ENCODE assay signal across 30 cellular contexts in the genomic region with DNA sequence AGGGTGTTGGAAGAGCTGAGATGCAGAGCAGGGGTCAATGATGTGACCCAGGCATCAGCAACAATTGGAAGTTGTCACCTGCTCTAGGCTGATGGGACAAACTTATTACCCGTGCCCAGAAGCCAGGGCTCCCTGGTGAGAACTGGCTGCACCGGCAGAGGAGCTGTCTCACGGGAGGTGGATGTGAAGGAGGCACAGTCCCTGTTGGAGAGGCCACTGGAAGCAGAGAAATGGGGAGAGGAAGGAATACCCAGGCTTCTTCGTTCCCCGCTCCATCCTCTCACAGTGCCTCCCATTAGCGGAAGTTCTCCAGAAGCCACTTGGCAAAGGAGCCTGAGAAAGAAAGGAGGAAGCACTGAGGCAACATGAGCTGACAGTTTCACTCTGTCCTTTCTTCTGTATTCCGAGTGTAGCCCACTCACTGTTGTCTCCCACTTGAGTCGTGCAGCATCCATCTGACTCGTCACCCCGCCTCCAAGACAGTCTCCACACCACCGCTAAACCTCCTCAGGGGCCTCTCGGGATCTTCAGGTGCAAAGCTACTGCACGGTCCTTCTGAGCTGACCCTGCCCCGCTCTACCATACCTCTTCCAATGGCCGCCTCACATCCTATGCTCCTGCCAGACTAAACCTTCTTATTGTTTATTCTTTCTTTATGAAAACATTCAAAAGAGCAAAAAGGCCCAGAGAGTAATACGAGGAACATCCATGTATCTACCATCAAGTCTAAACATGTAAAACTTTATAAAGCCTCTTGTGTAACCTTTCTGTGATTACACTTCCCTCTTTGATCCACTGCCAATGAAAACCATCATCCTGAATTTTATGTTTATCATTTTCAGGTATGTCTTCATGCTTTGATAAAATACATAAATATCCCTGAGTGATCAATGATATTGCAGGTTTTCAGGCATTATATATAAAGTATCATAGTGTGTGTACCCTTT. TPM values are rescaled to one million over a fixed set of nuclear protein-coding genes. Genes with fewer than 3 reads are reported as not detected.
A peak's percentile ranks its signal among the peaks of the same experiment; 100 is the strongest.
DNase-seq lines count a peak whose midpoint lies in the region; ATAC-seq, FAIRE-seq and TF ChIP-seq lines count a peak whose summit lies in the region.
"Had no signal": no experiment of that assay in that cellular context is flagged by ENCODE, and none has a peak within 500 bp of the region (broad histone marks: within the 10 kb centered on the region; RNA-seq: fewer than 3 reads in every experiment).

No MANE protein-coding gene starts in this region.

- H3K9me3 ChIP-seq in mammary epithelial cell (replicated peaks; ENCODE audit: insufficient read depth, low read length) (no peaks in the 10 kb centered on the region), breast epithelium (no peaks in the 10 kb centered on the region), astrocyte (ENCODE audit: insufficient read depth, low read depth, low read length) (no peaks in the 10 kb centered on the region), right lobe of liver (no peaks in the 10 kb centered on the region), hepatocyte (ENCODE audit: low read depth) (no peaks in the 10 kb centered on the region), ascending aorta (no peaks in the 10 kb centered on the region)
- H3K9me3 ChIP-seq: body of pancreas, spleen, suprapubic skin had no signal

- H3K4me3 ChIP-seq in mammary epithelial cell (replicated peaks in 1 of 3; ENCODE audit: insufficient read depth in 1 of 3, low read depth in 2 of 3, low read length in 3 of 3) = no peak overlapping the region
- H3K4me3 ChIP-seq in breast epithelium = no peak overlapping the region
- no peak overlapping the region for H3K4me3 ChIP-seq in astrocyte (ENCODE audit: insufficient read depth, low read depth, low read length)
- no peak overlapping the region for H3K4me3 ChIP-seq in right lobe of liver
- H3K4me3 ChIP-seq in hepatocyte = no peak overlapping the region
- no peak overlapping the region for H3K4me3 ChIP-seq in ascending aorta
- H3K4me3 ChIP-seq: body of pancreas, spleen, suprapubic skin had no signal

- in situ Hi-C loops in mammary epithelial cell (cut with MboI; ENCODE audit: low sequenced_read_pairs in 2 of 2) = no loop called here

- H3K4me1 ChIP-seq in mammary epithelial cell (ENCODE audit: insufficient read depth, low read length) = no peaks in the 10 kb centered on the region
- H3K4me1 ChIP-seq in breast epithelium = no peaks in the 10 kb centered on the region
- no peaks in the 10 kb centered on the region for H3K4me1 ChIP-seq in astrocyte (ENCODE audit: insufficient read depth, low read length)
- no peaks in the 10 kb centered on the region for H3K4me1 ChIP-seq in right lobe of liver
- H3K4me1 ChIP-seq in hepatocyte (ENCODE audit: insufficient read depth) = no peaks in the 10 kb centered on the region
- no peaks in the 10 kb centered on the region for H3K4me1 ChIP-seq in ascending aorta
- H3K4me1 ChIP-seq: body of pancreas, parathyroid adenoma, spleen had no signal

- H4K20me1 ChIP-seq in mammary epithelial cell (ENCODE audit: insufficient read depth, low read length) = no peaks in the 10 kb centered on the region
- H4K20me1 ChIP-seq in astrocyte (ENCODE audit: insufficient read depth, low read length) = no peaks in the 10 kb centered on the region
- H4K20me1 ChIP-seq in hepatocyte (ENCODE audit: insufficient read depth, poor library complexity, severe bottlenecking) = no peaks in the 10 kb centered on the region

- no peak overlapping the region for H3K27ac Mint-ChIP-seq in astrocyte (ENCODE audit: unreplicated experiment)
- H3K27ac Mint-ChIP-seq: activated CD4-positive, alpha-beta T cell treated with anti-CD3 and anti-CD28 coated beads, Interleukin-2, amount 10 ng/mL, durations not matched to agents 7 days and 5 days; memory B cell; stimulated activated memory B cell treated with anti-CD40 and anti-IgM and Interleukin-4, amounts not matched to agents 10 μg/mL and 1 μg/mL and 100 μg/mL, for 72 hours had no signal

- dilution Hi-C loops in mammary epithelial cell (cut with HindIII; ENCODE audit: low sequenced_read_pairs) = no loop called here

- 83% methylated on average over 9 of the region's 16 CpGs for WGBS in mammary epithelial cell (ENCODE audit: low coverage, missing lambda C conversion rate)
- WGBS in right lobe of liver (ENCODE audit: insufficient coverage, low coverage, low lambda C conversion rate, missing lambda C conversion rate) = 78% methylated on average over 11 of the region's 16 CpGs
- WGBS in hepatocyte (ENCODE audit: low lambda C conversion rate, missing lambda C conversion rate) = 85% methylated on average over 16 of the region's 16 CpGs

- no peak overlapping the region for H3K4me2 ChIP-seq in mammary epithelial cell (ENCODE audit: insufficient read depth, low read depth, low read length)
- no peak overlapping the region for H3K4me2 ChIP-seq in astrocyte (ENCODE audit: low read length)
- H3K4me2 ChIP-seq in hepatocyte = no peak overlapping the region

- CTCF ChIA-PET in mammary epithelial cell (lab: Charles Lee; ENCODE audit: low non-redundant PET) = no interaction called here

- DNase-seq in mammary epithelial cell = peak; percentile 28
- DNase-seq in breast epithelium (ENCODE audit: low spot score in 2 of 2) = no peak
- DNase-seq in astrocyte (ENCODE audit: low read depth) = no peak
- DNase-seq in right lobe of liver = no peak
- DNase-seq in stimulated activated CD4-positive, alpha-beta T cell treated with anti-CD3 and anti-CD28 coated beads, Interleukin-2, amount 100 ng/mL, for 24 hours = no peak
- DNase-seq in AG08396 (ENCODE audit: low spot score) = no peak
- DNase-seq in hepatocyte (ENCODE audit: low spot score) = no peak
- no peak for DNase-seq in ascending aorta (ENCODE audit: low spot score in 2 of 2)
- DNase-seq: activated CD4-positive, alpha-beta T cell treated with anti-CD3 and anti-CD28 coated beads, Interleukin-2, amount 10 ng/mL, durations not matched to agents 7 days and 5 days; activated gamma-delta T cell treated with Interleukin-2 at 50 U/mL for 16 hours; activated T-cell treated with anti-CD3 and anti-CD28 coated beads, Interleukin-2, amount 50 U/mL, for 4 hours; body of pancreas; COR-L47; DMS53; NCI-H1417 treated with DMSO at 0.1 percent for 48 hours; NCI-H2081 treated with DMSO at 0.1 percent for 48 hours; NCI-H774; right cardiac atrium; spleen; stimulated activated CD4-positive, alpha-beta T cell treated with anti-CD3 and anti-CD28 coated beads, Interleukin-4, amount 100 ng/mL, for 24 hours; SW 1271; T-helper 9 cell had no signal

- no peaks in the 10 kb centered on the region for H3K36me3 Mint-ChIP-seq in astrocyte (ENCODE audit: low read depth, unreplicated experiment)
- H3K36me3 Mint-ChIP-seq: memory B cell; stimulated activated memory B cell treated with anti-CD40 and anti-IgM and Interleukin-4, amounts not matched to agents 10 μg/mL and 1 μg/mL and 100 μg/mL, for 72 hours had no signal

- H3K79me2 ChIP-seq in mammary epithelial cell (ENCODE audit: insufficient read depth, low read length) (no peaks in the 10 kb centered on the region), astrocyte (ENCODE audit: insufficient read depth, low read length) (no peaks in the 10 kb centered on the region), hepatocyte (no peaks in the 10 kb centered on the region)
- H3K79me2 ChIP-seq: parathyroid adenoma had no signal

- H3K4me3 Mint-ChIP-seq in astrocyte (ENCODE audit: unreplicated experiment) = no peak overlapping the region
- H3K4me3 Mint-ChIP-seq: activated CD4-positive, alpha-beta T cell treated with anti-CD3 and anti-CD28 coated beads, Interleukin-2, amount 10 ng/mL, durations not matched to agents 7 days and 5 days; activated T-cell treated with anti-CD3 and anti-CD28 coated beads, Interleukin-2, amount 50 U/mL, for 4 hours; memory B cell; neural crest cell; stimulated activated memory B cell treated with anti-CD40 and anti-IgM and Interleukin-4, amounts not matched to agents 10 μg/mL and 1 μg/mL and 100 μg/mL, for 72 hours had no signal

- H3K9me3 Mint-ChIP-seq in astrocyte (ENCODE audit: unreplicated experiment) = no peaks in the 10 kb centered on the region
- H3K9me3 Mint-ChIP-seq: activated CD4-positive, alpha-beta T cell treated with anti-CD3 and anti-CD28 coated beads, Interleukin-2, amount 10 ng/mL, durations not matched to agents 7 days and 5 days; activated T-cell treated with anti-CD3 and anti-CD28 coated beads, Interleukin-2, amount 50 U/mL, for 4 hours; memory B cell; neural crest cell; stimulated activated memory B cell treated with anti-CD40 and anti-IgM and Interleukin-4, amounts not matched to agents 10 μg/mL and 1 μg/mL and 100 μg/mL, for 72 hours had no signal

- intact Hi-C loops in mammary epithelial cell (cut with micrococcal nuclease) (no loop called here), breast epithelium (cut with DNase I; ENCODE audit: low total_unique reads) (no loop called here), right lobe of liver (cut with DNase I) (no loop called here), ascending aorta (cut with DNase I) (no loop called here)

- H3K9me2 ChIP-seq in hepatocyte (replicated peaks; ENCODE audit: insufficient read depth) = no peaks in the 10 kb centered on the region

- H3K27ac ChIP-seq in mammary epithelial cell (ENCODE audit: insufficient read depth, low read depth, low read length) (no peak overlapping the region), breast epithelium (no peak overlapping the region), astrocyte (ENCODE audit: low read depth, low read length) (no peak overlapping the region), right lobe of liver (no peak overlapping the region), hepatocyte (no peak overlapping the region), ascending aorta (no peak overlapping the region)
- H3K27ac ChIP-seq: body of pancreas, parathyroid adenoma, spleen, suprapubic skin had no signal

- BruUV-seq in mammary epithelial cell (replicated peaks; lab: Mats Ljungman, UMichigan) = no TSS peak

- H3K9ac ChIP-seq in mammary epithelial cell (ENCODE audit: insufficient read depth, low read length) = no peak overlapping the region
- H3K9ac ChIP-seq in astrocyte (ENCODE audit: low read length) = no peak overlapping the region
- H3K9ac ChIP-seq: parathyroid adenoma had no signal

- TF ChIP-seq CTCF in mammary epithelial cell (conservative IDR thresholded peaks at IDR 0.05 in 1 of 2, IDR thresholded peaks at IDR 0.05 in 1 of 2; ENCODE audit: extremely low read depth in 1 of 2, insufficient read depth in 1 of 2, low read depth in 1 of 2, low read length in 2 of 2) = no peak
- TF ChIP-seq CTCF in breast epithelium (IDR thresholded peaks at IDR 0.05) = no peak
- TF ChIP-seq CTCF in astrocyte (IDR thresholded peaks at IDR 0.05; ENCODE audit: insufficient read depth, low read depth, low read length) = no peak
- TF ChIP-seq CTCF in right lobe of liver (IDR thresholded peaks at IDR 0.05) = no peak
- TF ChIP-seq CTCF in hepatocyte (IDR thresholded peaks at IDR 0.05; ENCODE audit: poor library complexity) = no peak
- TF ChIP-seq CTCF in ascending aorta (IDR thresholded peaks at IDR 0.05) = no peak

- H3K27me3 ChIP-seq in mammary epithelial cell (ENCODE audit: insufficient read depth, low read length) = no peaks in the 10 kb centered on the region
- no peaks in the 10 kb centered on the region for H3K27me3 ChIP-seq in breast epithelium
- H3K27me3 ChIP-seq in astrocyte (ENCODE audit: insufficient read depth, low read length) = peaks cover 28% of the 10 kb centered on the region
- H3K27me3 ChIP-seq in right lobe of liver = no peaks in the 10 kb centered on the region
- H3K27me3 ChIP-seq in hepatocyte = no peaks in the 10 kb centered on the region
- no peaks in the 10 kb centered on the region for H3K27me3 ChIP-seq in ascending aorta
- H3K27me3 ChIP-seq: body of pancreas, spleen, suprapubic skin had no signal

- TF ChIP-seq POLR2A in breast epithelium (IDR thresholded peaks at IDR 0.05) (no peak), right lobe of liver (IDR thresholded peaks at IDR 0.05) (no peak)

- H3K36me3 ChIP-seq in mammary epithelial cell (ENCODE audit: insufficient read depth, low read length) = no peaks in the 10 kb centered on the region
- no peaks in the 10 kb centered on the region for H3K36me3 ChIP-seq in breast epithelium
- H3K36me3 ChIP-seq in astrocyte (ENCODE audit: insufficient read depth, low read length) = no peaks in the 10 kb centered on the region
- H3K36me3 ChIP-seq in right lobe of liver = no peaks in the 10 kb centered on the region
- no peaks in the 10 kb centered on the region for H3K36me3 ChIP-seq in hepatocyte (replicated peaks; ENCODE audit: insufficient read depth, low read depth)
- H3K36me3 ChIP-seq in ascending aorta = no peaks in the 10 kb centered on the region
- H3K36me3 ChIP-seq: spleen, suprapubic skin had no signal

- H2AFZ ChIP-seq in mammary epithelial cell (ENCODE audit: low read depth, low read length) = no peak overlapping the region
- H2AFZ ChIP-seq in astrocyte (ENCODE audit: low read depth, low read length) = peak overlapping the region; percentile 10
- H2AFZ ChIP-seq in hepatocyte = no peak overlapping the region
- H2AFZ ChIP-seq: parathyroid adenoma had no signal

- no peak for FAIRE-seq in astrocyte (lab: Jason Lieb, UNC)
- FAIRE-seq: G401.6, H54 had no signal

- H3K27me3 Mint-ChIP-seq in astrocyte (ENCODE audit: low read depth, unreplicated experiment) = peaks cover 13% of the 10 kb centered on the region

- ATAC-seq in right lobe of liver = peak in 3 of 4 donors; percentile 21 to 35 (median 32)
- ATAC-seq: activated T-cell treated with anti-CD3 and anti-CD28 coated beads, Interleukin-2, amount 50 U/mL, for 4 hours; body of pancreas; right cardiac atrium; Right ventricle myocardium inferior; stimulated activated memory B cell treated with anti-CD40 and anti-IgM and Interleukin-4, amounts not matched to agents 10 μg/mL and 1 μg/mL and 100 μg/mL, for 72 hours had no signal

- no peaks in the 10 kb centered on the region for H3K4me1 Mint-ChIP-seq in astrocyte (ENCODE audit: low read depth, unreplicated experiment)
- H3K4me1 Mint-ChIP-seq: neural crest cell; stimulated activated memory B cell treated with anti-CD40 and anti-IgM and Interleukin-4, amounts not matched to agents 10 μg/mL and 1 μg/mL and 100 μg/mL, for 72 hours had no signal

RNA-seq across cellular contexts. Expression of a gene that starts 19.1 kb away (rescaled TPM):
- 10 to 100 TPM; 20.7 to 34.5 TPM for total RNA-seq in mammary epithelial cell
- polyA plus RNA-seq in mammary epithelial cell = 13.3 TPM
- 30.0 TPM for polyA minus RNA-seq in mammary epithelial cell
- total RNA-seq in breast epithelium = 10 to 100 TPM; 33.4 to 75.8 (median 55.1) TPM
- total RNA-seq in astrocyte = 15.7 and 16.0 TPM in 2 replicates
- total RNA-seq in right lobe of liver = 10 to 100 TPM; 14.9 to 24.4 (median 19.8) TPM
- 44.7 and 50.9 TPM in 2 replicates for total RNA-seq in hepatocyte
- polyA plus RNA-seq in hepatocyte = 11.8 and 12.0 TPM in 2 replicates
- total RNA-seq in ascending aorta = 58.0 TPM

RNA-seq across cellular contexts. Expression of a gene that starts 51.1 kb away (rescaled TPM):
- 10 to 100 TPM; 11.8 to 23.3 TPM for total RNA-seq in mammary epithelial cell
- polyA plus RNA-seq in mammary epithelial cell = 17.7 TPM
- polyA minus RNA-seq in mammary epithelial cell = 48.8 TPM
- total RNA-seq in breast epithelium = 10 to 100 TPM in 2 of 3 donors, 1 to 10 TPM in 1; 9.4 to 16.7 (median 16.5) TPM
- total RNA-seq in astrocyte = 12.4 and 14.0 TPM in 2 replicates
- total RNA-seq in right lobe of liver = 1 to 10 TPM; 3.2 to 8.1 (median 5.4) TPM
- total RNA-seq in hepatocyte = 28.1 and 30.7 TPM in 2 replicates
- polyA plus RNA-seq in hepatocyte = 27.9 and 44.6 TPM in 2 replicates
- total RNA-seq in ascending aorta = 35.4 TPM
